Comparison of ENCODE assay signal across 24 cellular contexts in genomic region chr17:28397687-28398279, GRCh38. TPM values are rescaled to one million over a fixed set of nuclear protein-coding genes. Genes with fewer than 3 reads are reported as not detected.
DNase-seq lines count a peak whose midpoint lies in the region; ATAC-seq and TF ChIP-seq lines count a peak whose summit lies in the region.
"Had no signal": no experiment of that assay in that cellular context is flagged by ENCODE, and none has a peak within 500 bp of the region (broad histone marks: within the 10 kb centered on the region; RNA-seq: fewer than 3 reads in every experiment).

No MANE protein-coding gene starts in this region.

- H3K4me1 ChIP-seq in A673 (ENCODE audit: insufficient read depth, low read length, poor library complexity, severe bottlenecking), result no peaks in the 10 kb centered on the region
- no peaks in the 10 kb centered on the region for H3K4me1 ChIP-seq in HEK293 (ENCODE audit: control insufficient read depth, insufficient read depth, low read length)
- H3K4me1 ChIP-seq: sigmoid colon had no signal

- H3K36me3 Mint-ChIP-seq in effector memory CD8-positive, alpha-beta T cell (ENCODE audit: insufficient read depth), result peaks cover 6% of the 10 kb centered on the region
- peaks cover 8% of the 10 kb centered on the region for H3K36me3 Mint-ChIP-seq in neural crest cell (ENCODE audit: low read depth)

- peak overlapping the region; percentile 33 to 56 for H3K27ac Mint-ChIP-seq in effector memory CD8-positive, alpha-beta T cell
- H3K27ac Mint-ChIP-seq in neural crest cell (ENCODE audit: unreplicated experiment), result peak overlapping the region; percentile 76
- H3K27ac Mint-ChIP-seq: activated CD4-positive, alpha-beta memory T cell treated with anti-CD3 and anti-CD28 coated beads for 36 hours had no signal

- H3K36me3 ChIP-seq in A673 (ENCODE audit: insufficient read depth, low read length, poor library complexity, severe bottlenecking) (peaks cover 9% of the 10 kb centered on the region), HEK293 (ENCODE audit: control insufficient read depth in 2 of 2, insufficient read depth in 1 of 2, low read length in 2 of 2) (peaks cover 6 to 88% of the 10 kb centered on the region in 2 experiments)
- H3K36me3 ChIP-seq: neutrophil had no signal

- POLR2A ChIA-PET in A673 (lab: Charles Lee; ENCODE audit: low non-redundant PET), result interaction anchor here (0.6 kb wide), 1 partner anchor 1811 kb away, joined by 9 read pairs; no protein-coding TSS in a partner anchor
- POLR2A ChIA-PET in HEK293 (lab: Yijun Ruan, JAX), result interaction anchor here (2.1 kb wide), 1 partner anchor 10 kb away, joined by 7 read pairs; no protein-coding TSS in a partner anchor

- H3K27me3 ChIP-seq in A673 (replicated peaks; ENCODE audit: insufficient read depth, low read depth, low read length, poor library complexity), result no peaks in the 10 kb centered on the region
- H3K27me3 ChIP-seq: neutrophil, sigmoid colon, stomach had no signal

- H3K27ac ChIP-seq in A673 (ENCODE audit: low read depth, low read length, poor library complexity, severe bottlenecking) (no peak overlapping the region), HEK293 (ENCODE audit: extremely low read depth, low read depth, low read length) (no peak overlapping the region)
- H3K27ac ChIP-seq: KMS-11, neutrophil, sigmoid colon, stomach had no signal

- H3K4me1 Mint-ChIP-seq in effector memory CD8-positive, alpha-beta T cell (ENCODE audit: low read depth in 2 of 2), result peaks cover 0 to 3% of the 10 kb centered on the region in 2 donors
- peaks cover 12% of the 10 kb centered on the region for H3K4me1 Mint-ChIP-seq in neural crest cell

- H3K27me3 Mint-ChIP-seq in effector memory CD8-positive, alpha-beta T cell, result no peaks in the 10 kb centered on the region
- no peaks in the 10 kb centered on the region for H3K27me3 Mint-ChIP-seq in neural crest cell (ENCODE audit: low read depth)
- H3K27me3 Mint-ChIP-seq: activated CD4-positive, alpha-beta memory T cell treated with anti-CD3 and anti-CD28 coated beads for 36 hours; activated T-cell treated with anti-CD3 and anti-CD28 coated beads, Interleukin-2, amount 50 U/mL, for 24 hours; T-cell had no signal

- TF ChIP-seq CTCF in A673 (conservative IDR thresholded peaks at IDR 0.05; ENCODE audit: low read depth, low read length) (no peak), HEK293 (tag by site-specific recombination; IDR thresholded peaks at IDR 0.05) (no peak), neural crest cell (conservative IDR thresholded peaks at IDR 0.05) (no peak), GM10266 (IDR thresholded peaks at IDR 0.05; ENCODE audit: control insufficient read depth, insufficient read depth, low read depth, missing control alignments) (no peak)

- H3K4me3 ChIP-seq in A673 (ENCODE audit: low read depth, low read length, poor library complexity, severe bottlenecking) (no peak overlapping the region), HEK293 (ENCODE audit: low read depth, low read length) (no peak overlapping the region)
- H3K4me3 ChIP-seq: sigmoid colon, stomach had no signal

- DNase-seq in A673 (ENCODE audit: low spot score), result no peak
- DNase-seq in effector memory CD8-positive, alpha-beta T cell, result no peak
- no peak for DNase-seq in neural crest cell (ENCODE audit: low read depth, low spot score)
- no peak for DNase-seq in GM10266 (ENCODE audit: extremely low spot score)
- no peak for DNase-seq in stimulated activated CD4-positive, alpha-beta T cell treated with anti-CD3 and anti-CD28 coated beads, Interleukin-4, amount 100 ng/mL, for 24 hours
- no peak for DNase-seq in activated CD8-positive, alpha-beta memory T cell treated with anti-CD3 and anti-CD28 coated beads for 24 hours
- no peak for DNase-seq in cerebellum (ENCODE audit: low spot score)
- DNase-seq: activated CD4-positive, alpha-beta memory T cell treated with anti-CD3 and anti-CD28 coated beads for 36 hours; activated T-cell treated with anti-CD3 and anti-CD28 coated beads, Interleukin-2, amount 50 U/mL, for 24 hours; AML-193; DMS 273 treated with DMSO at 0.1 percent for 48 hours; effector CD8-positive, alpha-beta T cell; GDM1; midbrain; NCI-H1048; NCI-H2081 treated with DMSO at 0.1 percent for 48 hours; SHP77; sigmoid colon; stomach; T-cell had no signal

- BruUV-seq in A673 (replicated peaks; lab: Mats Ljungman, UMichigan), result TSS peak; percentile 12

- ATAC-seq in effector memory CD8-positive, alpha-beta T cell (replicated peaks), result no peak
- ATAC-seq: T-cell had no signal

- intact Hi-C loops in A673 (cut with micrococcal nuclease; ENCODE audit: unreplicated experiment), result no loop called here

- CTCF ChIA-PET in A673 (lab: Charles Lee), result no interaction called here
- CTCF ChIA-PET in HEK293 (lab: Yijun Ruan, JAX), result interaction anchor here (3.0 kb wide), 1 partner anchor 18 kb away, joined by 17 read pairs; no protein-coding TSS in a partner anchor

- H3K9me3 ChIP-seq in A673 (ENCODE audit: low read depth, low read length, poor library complexity, severe bottlenecking) (no peaks in the 10 kb centered on the region), HEK293 (ENCODE audit: control insufficient read depth, insufficient read depth, low read depth, low read length) (no peaks in the 10 kb centered on the region)
- H3K9me3 ChIP-seq: neutrophil, sigmoid colon, stomach had no signal

- H3K4me3 Mint-ChIP-seq in effector memory CD8-positive, alpha-beta T cell, result no peak overlapping the region
- peak overlapping the region; percentile 40 for H3K4me3 Mint-ChIP-seq in neural crest cell
- H3K4me3 Mint-ChIP-seq: activated CD4-positive, alpha-beta memory T cell treated with anti-CD3 and anti-CD28 coated beads for 36 hours; activated T-cell treated with anti-CD3 and anti-CD28 coated beads, Interleukin-2, amount 50 U/mL, for 24 hours; T-cell had no signal

- no peaks in the 10 kb centered on the region for H3K9me3 Mint-ChIP-seq in effector memory CD8-positive, alpha-beta T cell
- H3K9me3 Mint-ChIP-seq in neural crest cell, result no peaks in the 10 kb centered on the region
- H3K9me3 Mint-ChIP-seq: activated CD4-positive, alpha-beta memory T cell treated with anti-CD3 and anti-CD28 coated beads for 36 hours; activated T-cell treated with anti-CD3 and anti-CD28 coated beads, Interleukin-2, amount 50 U/mL, for 24 hours; T-cell had no signal

TF ChIP-seq in HEK293, 187 proteins besides CTCF, POLR2A, EP300 and RAD21:
- TF ChIP-seq ZNF366 (tag by site-specific recombination; conservative IDR thresholded peaks at IDR 0.05), result no peak
- TF ChIP-seq BCL11A (tag by site-specific recombination; IDR thresholded peaks at IDR 0.05; ENCODE audit: low read depth), result 0 out of 2 replicates have a peak, but pooled peaks have one; percentile 19
- TF ChIP-seq ZNF701 (tag by site-specific recombination; IDR thresholded peaks at IDR 0.05), result no peak
TF ChIP-seq in HEK293: peak in this region for 1.

RNA-seq across cellular contexts. Expression of gene SLC46A1, which starts 8.2 kb away (rescaled TPM):
- 4.4 and 6.4 TPM in 2 replicates for total RNA-seq in A673 (2021)
- total RNA-seq in neural crest cell, result 16.8 and 17.5 TPM in 2 replicates
- 19.3 TPM for total RNA-seq in cerebellum

RNA-seq across cellular contexts. Expression of gene SARM1, which starts 26.3 kb away (rescaled TPM):
- total RNA-seq in A673 (2021) (37.7 and 47.1 TPM in 2 replicates), neural crest cell (47.5 and 52.5 TPM in 2 replicates), cerebellum (31.9 TPM)

RNA-seq across cellular contexts. Expression of gene VTN, which starts 27.7 kb away (rescaled TPM):
- total RNA-seq in A673 (2021) (0.26 TPM in 1 of 2 replicates, not detected in the other), neural crest cell (0.40 and 0.68 TPM in 2 replicates), cerebellum (0.64 TPM)
- total RNA-seq: activated CD4-positive, alpha-beta memory T cell treated with anti-CD3 and anti-CD28 coated beads for 36 hours had no signal

RNA-seq across cellular contexts. Expression of gene SEBOX, which starts 32.8 kb away (rescaled TPM):
- total RNA-seq in A673 (2021) (not detected in 2 replicates), neural crest cell (not detected in 2 replicates), cerebellum (not detected)
- total RNA-seq: activated CD4-positive, alpha-beta memory T cell treated with anti-CD3 and anti-CD28 coated beads for 36 hours; NCI-H460; sigmoid colon; stomach; T-cell had no signal

RNA-seq across cellular contexts. Expression of gene POLDIP2, which starts 40.5 kb away (rescaled TPM):
- 115 TPM in 2 replicates for total RNA-seq in A673 (2021)
- 75.5 and 78.2 TPM in 2 replicates for total RNA-seq in neural crest cell
- total RNA-seq in cerebellum, result 30.8 TPM
